Comparison of ENCODE assay signal across 8 cellular contexts in genomic region chr1:199463521-199464127, GRCh38.
DNase-seq lines count a peak whose midpoint lies in the region; ATAC-seq and TF ChIP-seq lines count a peak whose summit lies in the region.

No MANE protein-coding gene starts in this region.

- in situ Hi-C loops in brain microvascular endothelial cell (cut with HindIII; ENCODE audit: low pct_ligation_motif_present, low sequenced_read_pairs) = no loop called here

- H3K4me1 Mint-ChIP-seq in activated CD4-positive, alpha-beta T cell treated with anti-CD3 and anti-CD28 coated beads, Interleukin-2, amount 10 ng/mL, durations not matched to agents 24 days and 14 days = no peaks in the 10 kb centered on the region

- ATAC-seq in HG03045 (IDR thresholded peaks at IDR 0.05; ENCODE audit: unreplicated experiment) = no peak

- POLR2A ChIA-PET in HEK293T (lab: Yijun Ruan, JAX) = no interaction called here

- no peak overlapping the region for H3K4me3 Mint-ChIP-seq in activated CD4-positive, alpha-beta T cell treated with anti-CD3 and anti-CD28 coated beads, Interleukin-2, amount 10 ng/mL, durations not matched to agents 24 days and 14 days

- H3K36me3 Mint-ChIP-seq in activated CD4-positive, alpha-beta T cell treated with anti-CD3 and anti-CD28 coated beads, Interleukin-2, amount 10 ng/mL, durations not matched to agents 24 days and 14 days (ENCODE audit: low read depth) = no peaks in the 10 kb centered on the region

- no peak overlapping the region for H3K27ac ChIP-seq in brain microvascular endothelial cell

- intact Hi-C loops in activated CD4-positive, alpha-beta T cell treated with anti-CD3 and anti-CD28 coated beads, Interleukin-2, amount 10 ng/mL, durations not matched to agents 24 days and 14 days (cut with micrococcal nuclease) = loop anchor here (10.0 kb wide), 1 partner anchor 689 kb away; no protein-coding TSS in a partner anchor

- DNase-seq in activated CD4-positive, alpha-beta T cell treated with anti-CD3 and anti-CD28 coated beads, Interleukin-2, amount 10 ng/mL, durations not matched to agents 24 days and 14 days = peak; percentile 74
- DNase-seq in activated CD4-positive, alpha-beta T cell treated with anti-CD3 and anti-CD28 coated beads, Interleukin-2, amount 50 U/mL, for 1 hour = no peak
- DNase-seq in HEK293T (ENCODE audit: extremely low spot score) (peak; percentile 63), NCI-H2171 (lab: John Stamatoyannopoulos, UW) (peak; percentile 7), brain microvascular endothelial cell (peak; percentile 78), mucosa of gallbladder (ENCODE audit: low spot score) (peak; percentile 30), NCI-H2196 treated with DMSO at 0.1 percent for 48 hours (lab: John Stamatoyannopoulos, UW; ENCODE audit: unreplicated experiment) (no peak)

- H3K4me3 ChIP-seq in brain microvascular endothelial cell (ENCODE audit: low read depth, low read length) = no peak overlapping the region

- CTCF ChIA-PET in HEK293T (lab: Yijun Ruan, JAX) = interaction anchor here (0.9 kb wide), 1 partner anchor 691 kb away, joined by 7 read pairs; no protein-coding TSS in a partner anchor

- H3K36me3 ChIP-seq in brain microvascular endothelial cell (replicated peaks) = no peaks in the 10 kb centered on the region

- no peaks in the 10 kb centered on the region for H3K9me3 Mint-ChIP-seq in activated CD4-positive, alpha-beta T cell treated with anti-CD3 and anti-CD28 coated beads, Interleukin-2, amount 10 ng/mL, durations not matched to agents 24 days and 14 days

- H3K27me3 ChIP-seq in brain microvascular endothelial cell (replicated peaks) = no peaks in the 10 kb centered on the region

- TF ChIP-seq CTCF in brain microvascular endothelial cell (IDR thresholded peaks at IDR 0.05; ENCODE audit: low read depth, low read length, missing control alignments) = peak; percentile 80

- no peak overlapping the region for H3K27ac Mint-ChIP-seq in activated CD4-positive, alpha-beta T cell treated with anti-CD3 and anti-CD28 coated beads, Interleukin-2, amount 10 ng/mL, durations not matched to agents 24 days and 14 days

- H3K27me3 Mint-ChIP-seq in activated CD4-positive, alpha-beta T cell treated with anti-CD3 and anti-CD28 coated beads, Interleukin-2, amount 10 ng/mL, durations not matched to agents 24 days and 14 days = peaks cover 4% of the 10 kb centered on the region

TF ChIP-seq in HEK293T, 16 proteins besides CTCF, POLR2A, EP300 and RAD21:
- TF ChIP-seq FOXM1 (IDR thresholded peaks at IDR 0.05; ENCODE audit: borderline replicate concordance) (no peak), NFRKB (IDR thresholded peaks at IDR 0.05) (no peak), HDGF (IDR thresholded peaks at IDR 0.05; ENCODE audit: borderline replicate concordance) (no peak), PKNOX1 (IDR thresholded peaks at IDR 0.05) (no peak), ARNT (IDR thresholded peaks at IDR 0.05) (no peak), SP1 (IDR thresholded peaks at IDR 0.05) (no peak), LEF1 (IDR thresholded peaks at IDR 0.05; ENCODE audit: borderline replicate concordance) (no peak)
TF ChIP-seq in HEK293T: peak in this region for 0.

Comparison
In these comparisons a context has a peak if more than half of its experiments do, and no peak if none do; other contexts are left out.
1. DNase-seq: peak in activated CD4-positive, alpha-beta T cell treated with anti-CD3 and anti-CD28 coated beads, Interleukin-2, amount 10 ng/mL, durations not matched to agents 24 days and 14 days (single experiment), HEK293T (single experiment), NCI-H2171 (single experiment), brain microvascular endothelial cell (single experiment) and mucosa of gallbladder (single experiment); none in activated CD4-positive, alpha-beta T cell treated with anti-CD3 and anti-CD28 coated beads, Interleukin-2, amount 50 U/mL, for 1 hour (single experiment) and NCI-H2196 treated with DMSO at 0.1 percent for 48 hours (single experiment).